In the genomic region with DNA sequence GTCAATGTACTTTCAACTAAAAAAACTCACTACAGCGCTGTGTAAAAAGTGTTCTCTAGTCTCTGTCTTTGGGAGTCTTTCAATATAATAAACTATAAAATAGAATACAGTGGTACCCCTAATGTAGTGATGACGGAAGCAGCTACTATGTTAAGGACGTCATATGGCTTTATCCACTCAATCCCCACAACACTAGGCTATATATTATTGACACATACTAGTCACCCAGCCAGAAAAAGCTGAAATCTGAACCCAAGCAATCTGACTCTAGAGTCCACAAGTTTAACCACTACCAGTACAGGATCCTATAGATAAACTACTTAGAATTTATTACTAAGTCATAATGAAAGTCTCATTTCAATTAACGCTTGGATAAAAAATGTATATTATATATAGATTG, we compare ENCODE assay signal across 20 cellular contexts. TPM values are rescaled to one million over a fixed set of nuclear protein-coding genes. Genes with fewer than 3 reads are reported as not detected.
A peak's percentile ranks its signal among the peaks of the same experiment; 100 is the strongest.
DNase-seq lines count a peak whose midpoint lies in the region; ATAC-seq and TF ChIP-seq lines count a peak whose summit lies in the region.
"Had no signal": no experiment of that assay in that cellular context is flagged by ENCODE, and none has a peak within 500 bp of the region (broad histone marks: within the 10 kb centered on the region; RNA-seq: fewer than 3 reads in every experiment).

No MANE protein-coding gene starts in this region.

- no peak for DNase-seq in Caco-2
- no peak for DNase-seq in T-cell
- DNase-seq in left kidney (ENCODE audit: low read depth, low spot score): peak; percentile 36
- no peak for DNase-seq in sciatic nerve (ENCODE audit: low spot score)
- DNase-seq in mesothelial cell of epicardium (ENCODE audit: low spot score in 2 of 2, unreplicated experiment in 2 of 2): no peak
- DNase-seq: activated CD4-positive, alpha-beta T cell treated with anti-CD3 and anti-CD28 coated beads, Interleukin-2, amount 10 ng/mL, durations not matched to agents 7 days and 5 days; activated T-cell treated with anti-CD3 and anti-CD28 coated beads, Interleukin-2, amount 50 U/mL, for 48 hours; amniotic stem cell; Kasumi-1; NCI-H1417 treated with DMSO at 0.1 percent for 48 hours; NCI-H748 treated with DMSO at 0.1 percent for 48 hours; Peyer's patch; SK-N-SH had no signal

- H3K4me1 ChIP-seq in BLaER1 (peaks cover 99% of the 10 kb centered on the region), Caco-2 (peaks cover 74% of the 10 kb centered on the region)
- H3K4me1 ChIP-seq: HAP-1 had no signal

- H3K4me3 ChIP-seq in BLaER1 (no peak overlapping the region), Caco-2 (ENCODE audit: low read depth, low read length) (no peak overlapping the region)
- H3K4me3 ChIP-seq: HAP-1, Peyer's patch, vagina had no signal

- H3K9ac ChIP-seq in BLaER1: no peak overlapping the region
- H3K9ac ChIP-seq: parathyroid adenoma, SK-N-SH had no signal

- no peaks in the 10 kb centered on the region for H3K27me3 ChIP-seq in BLaER1
- H3K27me3 ChIP-seq in Caco-2 (replicated peaks; ENCODE audit: control insufficient read depth, insufficient read depth, low read length): no peaks in the 10 kb centered on the region
- H3K27me3 ChIP-seq: Peyer's patch, vagina had no signal

- peaks cover 100% of the 10 kb centered on the region for H4K20me1 ChIP-seq in BLaER1

- H3K4me1 Mint-ChIP-seq in Caco-2 (ENCODE audit: low read depth, unreplicated experiment) (peaks cover 57% of the 10 kb centered on the region), T-cell (peaks cover 95 to 99% (median 98%) of the 10 kb centered on the region in 3 donors), mesothelial cell of epicardium (peaks cover 42% of the 10 kb centered on the region)

- intact Hi-C loops in Caco-2 (cut with micrococcal nuclease; ENCODE audit: unreplicated experiment): no loop called here
- intact Hi-C loops in sciatic nerve (cut with DNase I): no loop called here

- no peaks in the 10 kb centered on the region for H3K9me3 ChIP-seq in BLaER1
- no peaks in the 10 kb centered on the region for H3K9me3 ChIP-seq in Caco-2
- H3K9me3 ChIP-seq: HAP-1, Peyer's patch, SK-N-SH, vagina had no signal

- H3K27ac Mint-ChIP-seq in Caco-2 (ENCODE audit: unreplicated experiment) (peak overlapping the region; percentile 88), T-cell (no peak overlapping the region), mesothelial cell of epicardium (no peak overlapping the region)

- BruUV-seq in Caco-2 (replicated peaks; lab: Mats Ljungman, UMichigan): no TSS peak

- H3K4me3 Mint-ChIP-seq in Caco-2 (ENCODE audit: unreplicated experiment) (peak overlapping the region; percentile 69), T-cell (peak overlapping the region; percentile 34 to 96 (median 52)), mesothelial cell of epicardium (no peak overlapping the region)
- H3K4me3 Mint-ChIP-seq: activated CD4-positive, alpha-beta T cell treated with anti-CD3 and anti-CD28 coated beads, Interleukin-2, amount 10 ng/mL, durations not matched to agents 7 days and 5 days had no signal

- H3K9me3 Mint-ChIP-seq in Caco-2 (ENCODE audit: unreplicated experiment): no peaks in the 10 kb centered on the region
- H3K9me3 Mint-ChIP-seq in T-cell: no peaks in the 10 kb centered on the region
- no peaks in the 10 kb centered on the region for H3K9me3 Mint-ChIP-seq in mesothelial cell of epicardium
- H3K9me3 Mint-ChIP-seq: activated CD4-positive, alpha-beta T cell treated with anti-CD3 and anti-CD28 coated beads, Interleukin-2, amount 10 ng/mL, durations not matched to agents 7 days and 5 days had no signal

- H3K27ac ChIP-seq in BLaER1: no peak overlapping the region
- H3K27ac ChIP-seq: parathyroid adenoma, Peyer's patch, vagina had no signal

- POLR2A ChIA-PET in Caco-2 (lab: Charles Lee): no interaction called here
- POLR2A ChIA-PET in T-cell (lab: Charles Lee): interaction anchor here (0.6 to 0.9 kb wide), 2 partner anchors 11 to 1077 kb away, joined by 3 read pairs; no protein-coding TSS in a partner anchor

- TF ChIP-seq CTCF in Caco-2 (IDR thresholded peaks at IDR 0.05; ENCODE audit: insufficient read depth in 1 of 2, low read depth in 1 of 2, low read length in 1 of 2, severe bottlenecking in 1 of 2, unreplicated experiment in 1 of 2) (no peak), mesothelial cell of epicardium (IDR thresholded peaks at IDR 0.05; ENCODE audit: unreplicated experiment) (no peak)

- CTCF ChIA-PET in Caco-2 (lab: Charles Lee): no interaction called here
- CTCF ChIA-PET in T-cell (lab: Charles Lee): interaction anchor here in 1 of 2 donors (0.6 to 1.9 kb wide), 5 partner anchors 22 to 83 kb away, joined by 3 to 5 read pairs (median 4); no protein-coding TSS in a partner anchor

- peak overlapping the region; percentile 72 for H3K4me2 ChIP-seq in BLaER1
- H3K4me2 ChIP-seq: SK-N-SH had no signal

- H3K27me3 Mint-ChIP-seq in Caco-2 (ENCODE audit: insufficient read depth, unreplicated experiment) (no peaks in the 10 kb centered on the region), T-cell (no peaks in the 10 kb centered on the region), mesothelial cell of epicardium (ENCODE audit: low read depth) (no peaks in the 10 kb centered on the region)
- H3K27me3 Mint-ChIP-seq: activated CD4-positive, alpha-beta T cell treated with anti-CD3 and anti-CD28 coated beads, Interleukin-2, amount 10 ng/mL, durations not matched to agents 7 days and 5 days had no signal

- H3K36me3 Mint-ChIP-seq in Caco-2 (ENCODE audit: insufficient read depth, unreplicated experiment): peaks cover 34% of the 10 kb centered on the region
- H3K36me3 Mint-ChIP-seq in T-cell: peaks cover 6% of the 10 kb centered on the region
- H3K36me3 Mint-ChIP-seq in mesothelial cell of epicardium: no peaks in the 10 kb centered on the region

- H3K36me3 ChIP-seq in BLaER1 (peaks cover 72% of the 10 kb centered on the region; the same call in 1 of the 2 replicates), Caco-2 (ENCODE audit: control insufficient read depth, insufficient read depth, low read length) (no peaks in the 10 kb centered on the region)
- H3K36me3 ChIP-seq: HAP-1, Peyer's patch, vagina had no signal

- ATAC-seq in T-cell (replicated peaks in 1 of 4): no peak
- ATAC-seq in sciatic nerve: no peak
- ATAC-seq in HG02588 (IDR thresholded peaks at IDR 0.05; ENCODE audit: unreplicated experiment): no peak
- ATAC-seq in HG03342 (IDR thresholded peaks at IDR 0.05; ENCODE audit: unreplicated experiment): no peak
- ATAC-seq: esophagus mucosa had no signal

RNA-seq across cellular contexts. Expression of a gene that starts 48.3 kb away (rescaled TPM):
- total RNA-seq in Caco-2 (2022) (108 and 116 TPM in 2 replicates), T-cell (100 to 1,000 TPM; 133 to 221 (median 146) TPM), sciatic nerve (61.7 TPM), mesothelial cell of epicardium (76.9 to 78.0 TPM (median 77.4 TPM) in 3 replicates)
